Comparison of ENCODE assay signal across 1 cellular context in the genomic region with DNA sequence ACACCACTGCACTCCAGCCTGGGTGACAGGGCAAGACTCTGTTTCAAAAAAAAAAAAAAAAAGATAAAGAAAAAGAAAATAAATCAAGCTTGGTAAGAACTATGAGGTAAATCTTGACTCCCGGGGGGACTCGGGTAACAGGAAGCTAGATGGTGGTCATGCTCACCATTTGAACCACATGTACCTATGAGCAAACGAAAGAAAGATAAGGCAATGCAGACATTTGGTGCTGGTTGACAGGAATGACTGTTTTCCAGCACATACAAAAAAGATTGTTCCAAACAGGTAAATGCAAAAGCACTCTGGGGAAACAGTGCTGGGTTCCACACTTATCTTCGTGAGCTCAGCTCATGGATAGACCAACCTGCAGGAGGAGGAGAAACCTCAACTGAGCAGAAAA.
TF ChIP-seq lines count a peak whose summit lies in the region.

No MANE protein-coding gene starts in this region.

TF ChIP-seq in HCT116, 20 proteins besides CTCF, POLR2A, EP300 and RAD21 (continued from another document):
- TF ChIP-seq ATF3 (IDR thresholded peaks at IDR 0.05) (no peak), CEBPB (IDR thresholded peaks at IDR 0.05; ENCODE audit: low read depth) (no peak), MAX (IDR thresholded peaks at IDR 0.05) (no peak), YY1 (IDR thresholded peaks at IDR 0.05; ENCODE audit: extremely low read depth, insufficient replicate concordance, low read depth, low read length) (no peak), ZBTB33 (IDR thresholded peaks at IDR 0.05; ENCODE audit: extremely low read depth, insufficient replicate concordance, low read length) (no peak), REST (IDR thresholded peaks at IDR 0.05; ENCODE audit: low read depth) (no peak), POLR2AphosphoS5 (IDR thresholded peaks at IDR 0.05; ENCODE audit: low read depth, low read length) (no peak), EZH2 (IDR thresholded peaks at IDR 0.05) (no peak), TCF7L2 (IDR thresholded peaks at IDR 0.05; ENCODE audit: borderline replicate concordance, extremely low read depth, insufficient read depth, insufficient read length) (no peak), SRF (IDR thresholded peaks at IDR 0.05; ENCODE audit: low read depth) (no peak), FOSL1 (IDR thresholded peaks at IDR 0.05; ENCODE audit: low read depth) (no peak)
